8 cellular contexts compared by ENCODE assay signal in the genomic region with DNA sequence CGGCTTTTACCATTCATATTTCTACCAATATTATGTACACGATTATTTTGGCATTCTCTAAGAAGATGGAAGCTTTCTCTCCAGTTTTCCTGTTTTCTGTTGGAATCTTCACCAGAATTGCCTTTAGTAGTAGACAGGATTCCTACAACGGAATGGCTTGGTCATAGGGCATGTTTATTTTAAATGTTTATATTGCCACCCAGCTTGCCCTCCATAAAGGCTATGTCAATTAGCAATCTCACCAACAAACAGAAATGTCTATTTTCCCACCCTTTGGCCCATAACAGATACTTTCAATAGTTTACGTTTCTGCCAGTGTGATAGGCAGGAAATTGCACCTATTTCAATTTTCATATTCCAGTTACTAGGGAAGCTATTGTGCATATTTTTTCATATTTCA.
"Had no signal": no experiment of that assay in that cellular context is flagged by ENCODE, and none has a peak within 500 bp of the region (broad histone marks: within the 10 kb centered on the region; RNA-seq: fewer than 3 reads in every experiment).

No MANE protein-coding gene starts in this region.

- ATAC-seq: GM12878 had no signal

- FAIRE-seq: G401.6, GM12878, GM12891, GM12892, GM18507, GM19239 had no signal

- DNase-seq: GDM1, GF-D8 had no signal

- H3K4me3 ChIP-seq: GM12878 had no signal
